20 cellular contexts compared by ENCODE assay signal in genomic region chr12:77493769-77494168, GRCh38.
DNase-seq lines count a peak whose midpoint lies in the region; ATAC-seq and TF ChIP-seq lines count a peak whose summit lies in the region.
"Had no signal": no experiment of that assay in that cellular context is flagged by ENCODE, and none has a peak within 500 bp of the region (broad histone marks: within the 10 kb centered on the region; RNA-seq: fewer than 3 reads in every experiment).

No MANE protein-coding gene starts in this region.

- peak; percentile 40 for ATAC-seq in SK-N-SH treated with all-trans-retinoic acid at 6 μM for 48 hours
- ATAC-seq: GM23338, Panc1 had no signal

- H3K4me3 ChIP-seq in SK-N-SH (ENCODE audit: low read depth in 2 of 2, low read length in 1 of 2): no peak overlapping the region
- H3K4me3 ChIP-seq in esophagus squamous epithelium: no peak overlapping the region
- no peak overlapping the region for H3K4me3 ChIP-seq in breast epithelium
- H3K4me3 ChIP-seq: BLaER1, GM23338 had no signal

- no peaks in the 10 kb centered on the region for H4K20me1 ChIP-seq in SK-N-SH (ENCODE audit: insufficient read depth)
- H4K20me1 ChIP-seq: BLaER1 had no signal

- CTCF ChIA-PET in SK-N-SH (lab: Yijun Ruan, JAX): no interaction called here

- POLR2A ChIA-PET in SK-N-SH (lab: Yijun Ruan, JAX): no interaction called here

- TF ChIP-seq EP300 in SK-N-SH (IDR thresholded peaks at IDR 0.05; ENCODE audit: borderline replicate concordance in 1 of 2, low read depth in 1 of 2, low read length in 1 of 2): no peak

- no peaks in the 10 kb centered on the region for H3K27me3 ChIP-seq in SK-N-SH (ENCODE audit: insufficient read depth)
- H3K27me3 ChIP-seq in esophagus squamous epithelium: no peaks in the 10 kb centered on the region
- H3K27me3 ChIP-seq in breast epithelium: no peaks in the 10 kb centered on the region
- H3K27me3 ChIP-seq: BLaER1 had no signal

- no peak overlapping the region for H2AFZ ChIP-seq in SK-N-SH (ENCODE audit: low read depth)
- H2AFZ ChIP-seq: GM23338 had no signal

- no peaks in the 10 kb centered on the region; a peak in 1 of 4 replicates for H3K4me1 ChIP-seq in SK-N-SH (ENCODE audit: control insufficient read depth in 1 of 2, insufficient read depth in 2 of 2, low read depth in 1 of 2, low read length in 1 of 2)
- no peaks in the 10 kb centered on the region for H3K4me1 ChIP-seq in esophagus squamous epithelium
- no peaks in the 10 kb centered on the region for H3K4me1 ChIP-seq in breast epithelium

- no peak overlapping the region for H3K4me2 ChIP-seq in SK-N-SH
- H3K4me2 ChIP-seq: BLaER1, GM23338 had no signal

- no peak for TF ChIP-seq CTCF in SK-N-SH (IDR thresholded peaks at IDR 0.05)
- TF ChIP-seq CTCF in esophagus squamous epithelium (IDR thresholded peaks at IDR 0.05): no peak
- TF ChIP-seq CTCF in breast epithelium (IDR thresholded peaks at IDR 0.05): no peak

- intact Hi-C loops in esophagus squamous epithelium (cut with DNase I) (no loop called here), breast epithelium (cut with DNase I; ENCODE audit: low total_unique reads) (no loop called here)

- H3K27ac ChIP-seq in SK-N-SH (ENCODE audit: low read depth in 2 of 2, low read length in 1 of 2) (0 out of 4 replicates have a peak overlapping the region, but pooled peaks of 1 of the 2 experiments have one; percentile 5), esophagus squamous epithelium (no peak overlapping the region), breast epithelium (no peak overlapping the region)
- H3K27ac ChIP-seq: BLaER1, RWPE1 had no signal

- peaks cover 5% of the 10 kb centered on the region for H3F3A ChIP-seq in SK-N-SH (replicated peaks; ENCODE audit: insufficient read depth)

- no peak for DNase-seq in SK-N-SH
- DNase-seq in astrocyte of the hippocampus (ENCODE audit: low read depth, low spot score): peak; percentile 38
- peak; percentile 10 for DNase-seq in medulla oblongata (ENCODE audit: extremely low spot score)
- DNase-seq in esophagus squamous epithelium (lab: John Stamatoyannopoulos, UW): no peak
- DNase-seq in breast epithelium (ENCODE audit: low spot score in 2 of 2): no peak
- DNase-seq in midbrain (lab: John Stamatoyannopoulos, UW): no peak
- DNase-seq: CD4-positive, alpha-beta T cell; H9; IMR-90; KG1; MM.1S; NCI-H1436; NCI-H187; NCI-H2081 treated with DMSO at 0.1 percent for 48 hours; SHP77 had no signal

- H3K9ac ChIP-seq in SK-N-SH: no peak overlapping the region
- H3K9ac ChIP-seq: BLaER1 had no signal

- TF ChIP-seq POLR2A in esophagus squamous epithelium (IDR thresholded peaks at IDR 0.05): no peak
- TF ChIP-seq POLR2A in breast epithelium (IDR thresholded peaks at IDR 0.05): no peak

- no peak for TF ChIP-seq RAD21 in SK-N-SH (IDR thresholded peaks at IDR 0.05; ENCODE audit: low read length)

- H3K9me2 ChIP-seq in SK-N-SH: no peaks in the 10 kb centered on the region

- no peaks in the 10 kb centered on the region for H3K36me3 ChIP-seq in SK-N-SH (replicated peaks in 1 of 2; ENCODE audit: control insufficient read depth in 1 of 2, insufficient read depth in 2 of 2, low read length in 1 of 2)
- H3K36me3 ChIP-seq in esophagus squamous epithelium: no peaks in the 10 kb centered on the region
- H3K36me3 ChIP-seq in breast epithelium: no peaks in the 10 kb centered on the region
- H3K36me3 ChIP-seq: BLaER1 had no signal

- H3K79me2 ChIP-seq in SK-N-SH (ENCODE audit: insufficient read depth): no peaks in the 10 kb centered on the region

- H3K9me3 ChIP-seq in SK-N-SH (no peaks in the 10 kb centered on the region), esophagus squamous epithelium (no peaks in the 10 kb centered on the region), breast epithelium (no peaks in the 10 kb centered on the region)
- H3K9me3 ChIP-seq: BLaER1 had no signal

TF ChIP-seq in SK-N-SH treated with all-trans-retinoic acid at 6 μM for 48 hours, 23 proteins besides CTCF, POLR2A, EP300 and RAD21:
- TF ChIP-seq ZNF70 (CRISPR knock-in tag; IDR thresholded peaks at IDR 0.05) (no peak), TSHZ2 (CRISPR knock-in tag; IDR thresholded peaks at IDR 0.05) (no peak), TOX (CRISPR knock-in tag; IDR thresholded peaks at IDR 0.05; ENCODE audit: borderline replicate concordance) (no peak), PPARA (CRISPR knock-in tag; IDR thresholded peaks at IDR 0.05; ENCODE audit: borderline replicate concordance) (no peak)

TF ChIP-seq in SK-N-SH, 30 proteins besides CTCF, POLR2A, EP300 and RAD21 (continues in another document):
- TF ChIP-seq FOSL2 (IDR thresholded peaks at IDR 0.05; ENCODE audit: borderline replicate concordance, low read depth) (no peak), CHD2 (IDR thresholded peaks at IDR 0.05; ENCODE audit: low read length, partially characterized antibody) (no peak), GATA2 (CRISPR knock-in tag; IDR thresholded peaks at IDR 0.05) (no peak), SIN3A (IDR thresholded peaks at IDR 0.05; ENCODE audit: borderline replicate concordance, low read depth, low read length) (no peak), REST (IDR thresholded peaks at IDR 0.05; ENCODE audit: low read depth, low read length) (no peak), SMC3 (IDR thresholded peaks at IDR 0.05; ENCODE audit: low read depth, low read length) (no peak), MXI1 (IDR thresholded peaks at IDR 0.05; ENCODE audit: low read depth, low read length) (no peak), ZBTB33 (IDR thresholded peaks at IDR 0.05; ENCODE audit: borderline replicate concordance, low read depth) (no peak), RXRA (IDR thresholded peaks at IDR 0.05; ENCODE audit: borderline replicate concordance, low read depth) (no peak), NFIC (IDR thresholded peaks at IDR 0.05; ENCODE audit: borderline replicate concordance) (no peak), USF2 (IDR thresholded peaks at IDR 0.05; ENCODE audit: borderline replicate concordance, low read depth, low read length) (no peak), USF1 (IDR thresholded peaks at IDR 0.05; ENCODE audit: borderline replicate concordance, low read depth) (no peak), JUND (IDR thresholded peaks at IDR 0.05) (no peak), YY1 (IDR thresholded peaks at IDR 0.05; ENCODE audit: low read depth) (no peak)

Comparison
In these comparisons a context has a peak if more than half of its experiments do, and no peak if none do; other contexts are left out.
1. DNase-seq: peak in astrocyte of the hippocampus (single experiment) and medulla oblongata (single experiment); none in SK-N-SH (single experiment), esophagus squamous epithelium (single experiment), breast epithelium (0 of 2) and midbrain (single experiment).